In the genomic region with DNA sequence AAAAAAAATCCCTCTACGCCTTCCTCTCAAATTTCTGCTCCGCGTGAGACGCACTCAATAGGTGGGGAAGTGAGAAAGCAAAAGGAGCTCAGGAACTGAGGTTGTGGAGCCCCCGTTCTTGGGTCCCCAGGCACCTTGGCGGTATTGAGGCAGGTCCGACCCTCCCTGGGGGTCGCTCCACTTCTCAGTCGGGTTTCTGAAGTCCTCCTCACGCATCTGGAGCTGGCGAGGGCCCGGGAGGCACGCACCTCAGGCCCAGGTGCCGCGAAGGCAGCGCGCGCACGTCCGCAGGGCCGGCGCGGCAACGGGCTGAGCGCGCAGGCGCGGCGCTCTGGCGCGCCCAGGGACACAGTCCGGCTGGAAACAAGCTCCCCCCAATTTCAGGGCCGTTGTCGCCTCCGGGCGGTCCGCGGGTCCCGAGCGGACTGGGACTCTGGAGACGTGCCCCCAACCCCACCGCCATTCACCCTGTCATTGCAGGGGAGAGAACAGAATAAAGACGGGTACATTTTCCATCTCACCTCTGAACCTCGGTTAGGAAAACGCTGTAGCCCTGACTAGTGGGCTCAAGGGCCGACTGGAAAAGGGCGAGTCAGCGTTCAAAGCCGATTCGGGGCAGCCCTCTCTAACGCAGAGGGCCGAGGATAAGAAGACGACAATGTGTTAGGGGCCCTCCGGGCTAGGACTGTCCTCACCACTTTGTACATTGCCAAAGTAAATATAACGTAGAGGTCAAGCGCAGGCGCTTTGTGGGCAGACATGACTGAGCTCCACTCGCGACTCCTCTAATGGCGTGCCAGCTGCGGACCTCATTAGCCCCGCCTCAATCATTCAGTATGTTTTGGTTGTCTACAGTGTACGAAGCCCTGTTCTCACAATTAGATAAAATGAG, we compare ENCODE assay signal across 1 cellular context.
TF ChIP-seq lines count a peak whose summit lies in the region.

A gene with protein sequence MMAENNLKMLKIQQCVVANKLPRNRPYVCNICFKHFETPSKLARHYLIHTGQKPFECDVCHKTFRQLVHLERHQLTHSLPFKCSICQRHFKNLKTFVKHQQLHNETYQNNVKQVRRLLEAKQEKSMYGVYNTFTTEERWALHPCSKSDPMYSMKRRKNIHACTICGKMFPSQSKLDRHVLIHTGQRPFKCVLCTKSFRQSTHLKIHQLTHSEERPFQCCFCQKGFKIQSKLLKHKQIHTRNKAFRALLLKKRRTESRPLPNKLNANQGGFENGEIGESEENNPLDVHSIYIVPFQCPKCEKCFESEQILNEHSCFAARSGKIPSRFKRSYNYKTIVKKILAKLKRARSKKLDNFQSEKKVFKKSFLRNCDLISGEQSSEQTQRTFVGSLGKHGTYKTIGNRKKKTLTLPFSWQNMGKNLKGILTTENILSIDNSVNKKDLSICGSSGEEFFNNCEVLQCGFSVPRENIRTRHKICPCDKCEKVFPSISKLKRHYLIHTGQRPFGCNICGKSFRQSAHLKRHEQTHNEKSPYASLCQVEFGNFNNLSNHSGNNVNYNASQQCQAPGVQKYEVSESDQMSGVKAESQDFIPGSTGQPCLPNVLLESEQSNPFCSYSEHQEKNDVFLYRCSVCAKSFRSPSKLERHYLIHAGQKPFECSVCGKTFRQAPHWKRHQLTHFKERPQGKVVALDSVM (minus strand): TSS at position 306 of the 892 bp plus-strand sequence. CDS start 4,853 bp downstream, outside the sequence.

TF ChIP-seq in WTC11, 78 proteins besides CTCF, POLR2A, EP300 and RAD21 (continued from another document):
- TF ChIP-seq FOXK1 (CRISPR knock-in tag; IDR thresholded peaks at IDR 0.05) (peak; percentile 94), IRF2 (CRISPR knock-in tag; IDR thresholded peaks at IDR 0.05; ENCODE audit: borderline replicate concordance, low read depth) (no peak), MXD4 (CRISPR knock-in tag; IDR thresholded peaks at IDR 0.05; ENCODE audit: borderline replicate concordance) (no peak), ELF4 (CRISPR knock-in tag; IDR thresholded peaks at IDR 0.05; ENCODE audit: low read depth) (peak; percentile 59; the same call in 1 of the 2 replicates), PRRX2 (CRISPR knock-in tag; IDR thresholded peaks at IDR 0.05) (no peak), RORB (CRISPR knock-in tag; IDR thresholded peaks at IDR 0.05) (no peak), STAT6 (CRISPR knock-in tag; conservative IDR thresholded peaks at IDR 0.05; ENCODE audit: low read depth) (no peak), TCF7 (CRISPR knock-in tag; IDR thresholded peaks at IDR 0.05; ENCODE audit: low read depth) (peak; percentile 76; the same call in 1 of the 2 replicates), CREM (CRISPR knock-in tag; IDR thresholded peaks at IDR 0.05) (peak; percentile 88), FOXP1 (CRISPR knock-in tag; IDR thresholded peaks at IDR 0.05; ENCODE audit: borderline replicate concordance) (peak; percentile 90), ZNF396 (CRISPR knock-in tag; IDR thresholded peaks at IDR 0.05; ENCODE audit: borderline replicate concordance) (no peak), CDX4 (CRISPR knock-in tag; IDR thresholded peaks at IDR 0.05; ENCODE audit: borderline replicate concordance) (no peak), HMGA2 (CRISPR knock-in tag; IDR thresholded peaks at IDR 0.05) (no peak), NFYB (CRISPR knock-in tag; conservative IDR thresholded peaks at IDR 0.05; ENCODE audit: low read depth) (no peak)
- TF ChIP-seq, protein P1, sequence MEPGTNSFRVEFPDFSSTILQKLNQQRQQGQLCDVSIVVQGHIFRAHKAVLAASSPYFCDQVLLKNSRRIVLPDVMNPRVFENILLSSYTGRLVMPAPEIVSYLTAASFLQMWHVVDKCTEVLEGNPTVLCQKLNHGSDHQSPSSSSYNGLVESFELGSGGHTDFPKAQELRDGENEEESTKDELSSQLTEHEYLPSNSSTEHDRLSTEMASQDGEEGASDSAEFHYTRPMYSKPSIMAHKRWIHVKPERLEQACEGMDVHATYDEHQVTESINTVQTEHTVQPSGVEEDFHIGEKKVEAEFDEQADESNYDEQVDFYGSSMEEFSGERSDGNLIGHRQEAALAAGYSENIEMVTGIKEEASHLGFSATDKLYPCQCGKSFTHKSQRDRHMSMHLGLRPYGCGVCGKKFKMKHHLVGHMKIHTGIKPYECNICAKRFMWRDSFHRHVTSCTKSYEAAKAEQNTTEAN (CRISPR knock-in tag; IDR thresholded peaks at IDR 0.05), result 0 out of 2 replicates have a peak, but pooled peaks have one; percentile 34
